ENCODE assay signal across 18 cellular contexts in the genomic region with DNA sequence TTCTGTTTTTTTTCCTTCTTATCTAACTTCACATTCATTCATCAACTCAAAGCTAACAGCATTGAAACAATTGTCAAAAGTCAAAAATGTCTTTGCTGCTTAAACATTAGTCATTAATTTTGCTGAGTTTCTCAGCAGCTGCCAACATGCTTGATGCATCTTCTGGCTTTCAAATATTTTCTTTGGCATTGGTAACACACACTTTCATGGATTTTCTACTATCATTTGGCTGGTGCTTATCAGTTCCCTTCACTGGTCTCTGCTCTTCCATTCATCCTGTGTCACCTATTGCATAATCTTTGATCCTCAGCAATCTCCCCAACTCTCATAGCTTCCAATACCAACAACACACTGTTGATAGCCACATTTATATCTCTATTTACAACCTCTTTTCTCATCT.
"Had no signal": no experiment of that assay in that cellular context is flagged by ENCODE, and none has a peak within 500 bp of the region (broad histone marks: within the 10 kb centered on the region; RNA-seq: fewer than 3 reads in every experiment).

No MANE protein-coding gene starts in this region.

- H3K4me1 ChIP-seq: esophagus muscularis mucosa, sigmoid colon, spleen, testis had no signal

- DNase-seq: activated CD4-positive, alpha-beta memory T cell treated with anti-CD3 and anti-CD28 coated beads, Interleukin-2, amount 10 ng/mL, durations not matched to agents 7 days and 5 days; activated CD4-positive, alpha-beta T cell treated with anti-CD3 and anti-CD28 coated beads for 48 hours; activated CD8-positive, alpha-beta memory T cell treated with anti-CD3 and anti-CD28 coated beads, Interleukin-2, amount 10 ng/mL, durations not matched to agents 7 days and 5 days; activated naive CD4-positive, alpha-beta T cell treated with Interleukin-2 at 50 U/mL for 16 hours; activated naive CD8-positive, alpha-beta T cell treated with anti-CD3 and anti-CD28 coated beads, Interleukin-2, amount 10 ng/mL, durations not matched to agents 7 days and 5 days; effector CD8-positive, alpha-beta T cell; left colon; sigmoid colon; spleen; stimulated activated CD4-positive, alpha-beta T cell treated with anti-CD3 and anti-CD28 coated beads, Interleukin-4, amount 100 ng/mL, for 4 hours; testis had no signal

- ATAC-seq: activated CD8-positive, alpha-beta memory T cell treated with anti-CD3 and anti-CD28 coated beads, Interleukin-2, amount 10 ng/mL, durations not matched to agents 7 days and 5 days; activated T-helper 17 cell treated with anti-CD3 and anti-CD28 coated beads, Interleukin-2, amount 50 U/mL, for 72 hours; left colon; natural killer cell treated with Interleukin-12 subunit alpha and Interleukin-12 subunit beta and Interleukin-15 and Interleukin-18, amount 100 ng/mL, for 72 hours; stimulated activated memory B cell treated with anti-CD40 and anti-IgM and Interleukin-4, amounts not matched to agents 10 μg/mL and 1 μg/mL and 100 μg/mL, for 72 hours had no signal

- H3K27ac ChIP-seq: coronary artery, esophagus muscularis mucosa, neutrophil, sigmoid colon, spleen, testis had no signal

- H3K4me3 ChIP-seq: coronary artery, esophagus muscularis mucosa, lung, sigmoid colon, spleen, testis had no signal

- H3K9me3 ChIP-seq: esophagus muscularis mucosa, neutrophil, sigmoid colon, spleen, testis had no signal

- H3K27me3 ChIP-seq: esophagus muscularis mucosa, neutrophil, sigmoid colon, spleen, testis had no signal

- H3K36me3 ChIP-seq: esophagus muscularis mucosa, neutrophil, sigmoid colon, spleen had no signal
